1 cellular context compared by ENCODE assay signal in genomic region chr2:144210076-144210475, GRCh38.
TF ChIP-seq lines count a peak whose summit lies in the region.

No MANE protein-coding gene starts in this region.

TF ChIP-seq in HepG2, 621 proteins besides CTCF, POLR2A, EP300 and RAD21 (continued from another document):
- TF ChIP-seq, protein P1, sequence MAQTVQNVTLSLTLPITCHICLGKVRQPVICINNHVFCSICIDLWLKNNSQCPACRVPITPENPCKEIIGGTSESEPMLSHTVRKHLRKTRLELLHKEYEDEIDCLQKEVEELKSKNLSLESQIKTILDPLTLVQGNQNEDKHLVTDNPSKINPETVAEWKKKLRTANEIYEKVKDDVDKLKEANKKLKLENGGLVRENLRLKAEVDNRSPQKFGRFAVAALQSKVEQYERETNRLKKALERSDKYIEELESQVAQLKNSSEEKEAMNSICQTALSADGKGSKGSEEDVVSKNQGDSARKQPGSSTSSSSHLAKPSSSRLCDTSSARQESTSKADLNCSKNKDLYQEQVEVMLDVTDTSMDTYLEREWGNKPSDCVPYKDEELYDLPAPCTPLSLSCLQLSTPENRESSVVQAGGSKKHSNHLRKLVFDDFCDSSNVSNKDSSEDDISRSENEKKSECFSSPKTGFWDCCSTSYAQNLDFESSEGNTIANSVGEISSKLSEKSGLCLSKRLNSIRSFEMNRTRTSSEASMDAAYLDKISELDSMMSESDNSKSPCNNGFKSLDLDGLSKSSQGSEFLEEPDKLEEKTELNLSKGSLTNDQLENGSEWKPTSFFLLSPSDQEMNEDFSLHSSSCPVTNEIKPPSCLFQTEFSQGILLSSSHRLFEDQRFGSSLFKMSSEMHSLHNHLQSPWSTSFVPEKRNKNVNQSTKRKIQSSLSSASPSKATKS (CRISPR knock-in tag; IDR thresholded peaks at IDR 0.05), result no peak
- TF ChIP-seq ZNF543 (CRISPR knock-in tag; IDR thresholded peaks at IDR 0.05), result no peak
